Comparison of ENCODE assay signal across 15 cellular contexts in the genomic region with DNA sequence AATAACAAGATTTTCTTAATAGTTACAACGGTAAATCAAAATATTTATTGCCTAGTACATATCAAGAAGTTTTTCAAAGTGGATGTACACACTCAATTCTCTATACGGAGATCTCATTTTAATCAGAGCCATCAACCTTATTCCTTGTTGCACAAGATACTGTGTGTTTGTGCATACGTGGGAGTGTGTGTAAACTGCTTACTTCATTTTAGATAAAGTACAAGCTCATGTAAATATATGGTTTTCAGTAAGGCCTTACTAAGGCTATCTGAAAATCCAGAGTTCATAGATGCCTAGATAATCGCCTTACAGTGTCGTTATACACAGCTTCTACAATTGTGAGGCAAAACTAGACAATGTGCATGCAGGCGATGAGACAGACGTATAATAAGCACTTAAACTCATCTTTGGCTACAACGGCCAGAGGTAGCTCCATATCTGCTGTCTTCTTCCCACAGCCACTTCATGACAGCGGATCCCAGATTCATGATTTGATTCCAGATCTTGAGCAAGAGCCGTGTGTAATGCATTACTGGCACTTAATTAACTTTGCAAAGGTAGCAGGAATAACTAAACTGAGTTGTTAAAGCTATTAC. TPM values are rescaled to one million over a fixed set of nuclear protein-coding genes. Genes with fewer than 3 reads are reported as not detected.
DNase-seq lines count a peak whose midpoint lies in the region; ATAC-seq, FAIRE-seq and TF ChIP-seq lines count a peak whose summit lies in the region.
"Had no signal": no experiment of that assay in that cellular context is flagged by ENCODE, and none has a peak within 500 bp of the region (broad histone marks: within the 10 kb centered on the region; RNA-seq: fewer than 3 reads in every experiment).

No MANE protein-coding gene starts in this region.

- 0 out of 2 replicates have a peak overlapping the region, but pooled peaks have one; percentile 21 for H3K27ac Mint-ChIP-seq in GM23338
- H3K27ac Mint-ChIP-seq in nephron progenitor cell, result no peak overlapping the region
- no peak overlapping the region for H3K27ac Mint-ChIP-seq in chondrocyte (ENCODE audit: unreplicated experiment)
- no peak overlapping the region for H3K27ac Mint-ChIP-seq in activated naive CD8-positive, alpha-beta T cell treated with anti-CD3 and anti-CD28 coated beads, Interleukin-2, amount 50 U/mL, for 24 hours
- H3K27ac Mint-ChIP-seq: activated CD4-positive, alpha-beta T cell treated with anti-CD3 and anti-CD28 coated beads, Interleukin-2, amount 10 ng/mL, durations not matched to agents 7 days and 5 days had no signal

- no peaks in the 10 kb centered on the region for H3K9me2 ChIP-seq in GM23338 (ENCODE audit: insufficient read depth)

- H2BK12ac ChIP-seq in H1 (ENCODE audit: low read depth, low read length), result no peak overlapping the region

- H2AFZ ChIP-seq in GM23338, result no peak overlapping the region
- no peak overlapping the region for H2AFZ ChIP-seq in H1 (ENCODE audit: low read length)

- no peak for ATAC-seq in GM23338
- ATAC-seq in activated naive CD8-positive, alpha-beta T cell treated with anti-CD3 and anti-CD28 coated beads, Interleukin-2, amount 50 U/mL, for 24 hours, result no peak

- no peak overlapping the region for H4K91ac ChIP-seq in H1 (replicated peaks; ENCODE audit: insufficient read length, low read length)

- peak overlapping the region; percentile 85 for H3K4me2 ChIP-seq in GM23338
- H3K4me2 ChIP-seq in H1 (ENCODE audit: insufficient read depth in 1 of 2, low read depth in 2 of 2, low read length in 2 of 2), result peak overlapping the region; percentile 92 to 95; a peak in 3 of 4 replicates
- H3K4me2 ChIP-seq: BLaER1 treated with 17β-estradiol and CSF1 and Interleukin-3, amounts not matched to agents 10 nM and 100 nM had no signal

- H3K23me2 ChIP-seq in H1 (ENCODE audit: low read depth, low read length), result peaks cover 11% of the 10 kb centered on the region

- H3K4me3 Mint-ChIP-seq in GM23338 (peak overlapping the region; percentile 90), nephron progenitor cell (peak overlapping the region; percentile 94), chondrocyte (ENCODE audit: unreplicated experiment) (no peak overlapping the region)
- H3K4me3 Mint-ChIP-seq in activated naive CD8-positive, alpha-beta T cell treated with anti-CD3 and anti-CD28 coated beads, Interleukin-2, amount 50 U/mL, for 24 hours, result no peak overlapping the region
- H3K4me3 Mint-ChIP-seq: activated CD4-positive, alpha-beta T cell treated with anti-CD3 and anti-CD28 coated beads, Interleukin-2, amount 10 ng/mL, durations not matched to agents 7 days and 5 days had no signal

- no peak overlapping the region for H4K8ac ChIP-seq in H1 (ENCODE audit: extremely low read depth, insufficient read depth, low read length)

- H3K4me1 Mint-ChIP-seq in GM23338, result peaks cover 29% of the 10 kb centered on the region
- peaks cover 44% of the 10 kb centered on the region for H3K4me1 Mint-ChIP-seq in nephron progenitor cell
- H3K4me1 Mint-ChIP-seq in chondrocyte (ENCODE audit: low read depth), result peaks cover 59% of the 10 kb centered on the region
- H3K4me1 Mint-ChIP-seq in activated naive CD8-positive, alpha-beta T cell treated with anti-CD3 and anti-CD28 coated beads, Interleukin-2, amount 50 U/mL, for 24 hours, result peaks cover 19% of the 10 kb centered on the region

- TF ChIP-seq RAD21 in H1 (IDR thresholded peaks at IDR 0.05 in 1 of 2, conservative IDR thresholded peaks at IDR 0.05 in 1 of 2; ENCODE audit: low read depth in 2 of 2, low read length in 2 of 2), result no peak

- no peaks in the 10 kb centered on the region for H3K79me1 ChIP-seq in H1 (ENCODE audit: low read depth, low read length)

- FAIRE-seq in H1 (lab: Jason Lieb, UNC), result no peak

- H3K14ac ChIP-seq in H1 (ENCODE audit: insufficient read length), result no peak overlapping the region

- no peak overlapping the region for H3K9ac ChIP-seq in H1 (replicated peaks in 1 of 4; ENCODE audit: extremely low read depth in 1 of 4, low read depth in 3 of 4, low read length in 3 of 4)
- H3K9ac ChIP-seq: BLaER1 treated with 17β-estradiol and CSF1 and Interleukin-3, amounts not matched to agents 10 nM and 100 nM had no signal

- H4K20me1 ChIP-seq in GM23338 (replicated peaks; ENCODE audit: insufficient read depth), result no peaks in the 10 kb centered on the region
- no peaks in the 10 kb centered on the region for H4K20me1 ChIP-seq in H1 (replicated peaks in 1 of 2; ENCODE audit: control insufficient read depth in 1 of 2, insufficient read depth in 2 of 2, low read length in 2 of 2)

- H2BK15ac ChIP-seq in H1 (ENCODE audit: low read length), result no peak overlapping the region

- no peak overlapping the region for H3K56ac ChIP-seq in H1 (replicated peaks; ENCODE audit: insufficient read length, low read depth, low read length)

- no peaks in the 10 kb centered on the region for H3F3A ChIP-seq in GM23338 (replicated peaks; ENCODE audit: low read depth)

- H3K79me2 ChIP-seq in GM23338 (replicated peaks; ENCODE audit: insufficient read depth) (peaks cover 29% of the 10 kb centered on the region), H1 (ENCODE audit: control insufficient read depth in 1 of 2, insufficient read depth in 2 of 2, low read length in 2 of 2) (peaks cover 0 to 47% of the 10 kb centered on the region in 2 experiments; a peak in 3 of 4 replicates)

- H3K4me3 ChIP-seq in GM23338, result peak overlapping the region; percentile 58; the same call in 1 of the 2 replicates
- H3K4me3 ChIP-seq in H1 (ENCODE audit: extremely low read depth in 1 of 4, insufficient read depth in 2 of 4, low read depth in 3 of 4, low read length in 4 of 4), result peak overlapping the region in 1 of 4 experiments; percentile 75; a peak in 1 of 8 replicates
- H3K4me3 ChIP-seq in tibial artery, result no peak overlapping the region
- H3K4me3 ChIP-seq: BLaER1 treated with 17β-estradiol and CSF1 and Interleukin-3, amounts not matched to agents 10 nM and 100 nM had no signal

- no peak overlapping the region for H3K23ac ChIP-seq in H1 (ENCODE audit: insufficient read length)

- TF ChIP-seq POLR2A in H1 (IDR thresholded peaks at IDR 0.05; ENCODE audit: control extremely low read depth in 1 of 2, low read depth in 2 of 2, low read length in 2 of 2), result no peak

- H3K27me3 Mint-ChIP-seq in GM23338 (ENCODE audit: insufficient read depth, low read depth, poor library complexity) (peaks cover 9% of the 10 kb centered on the region), nephron progenitor cell (ENCODE audit: low read depth, poor library complexity) (peaks cover 20% of the 10 kb centered on the region), chondrocyte (ENCODE audit: low read depth) (no peaks in the 10 kb centered on the region)
- H3K27me3 Mint-ChIP-seq in activated naive CD8-positive, alpha-beta T cell treated with anti-CD3 and anti-CD28 coated beads, Interleukin-2, amount 50 U/mL, for 24 hours, result peaks cover 40% of the 10 kb centered on the region

- peak overlapping the region; percentile 25 for H2BK120ac ChIP-seq in H1 (replicated peaks; ENCODE audit: low read depth, low read length)

- TF ChIP-seq CTCF in GM23338 (conservative IDR thresholded peaks at IDR 0.05; ENCODE audit: low read depth in 2 of 2) (no peak), H1 (IDR thresholded peaks at IDR 0.05; ENCODE audit: control extremely low read depth in 1 of 3, insufficient read depth in 1 of 3, low read depth in 1 of 3, low read length in 3 of 3) (no peak), nephron progenitor cell (IDR thresholded peaks at IDR 0.05) (no peak), chondrocyte (IDR thresholded peaks at IDR 0.05) (no peak), tibial artery (IDR thresholded peaks at IDR 0.05) (no peak)

- H3K36me3 Mint-ChIP-seq in GM23338 (ENCODE audit: low read depth), result peaks cover 12% of the 10 kb centered on the region; the same call in 2 of the 3 replicates
- H3K36me3 Mint-ChIP-seq in nephron progenitor cell (ENCODE audit: low read depth), result peaks cover 37% of the 10 kb centered on the region
- no peaks in the 10 kb centered on the region for H3K36me3 Mint-ChIP-seq in chondrocyte (ENCODE audit: low read depth)
- no peaks in the 10 kb centered on the region for H3K36me3 Mint-ChIP-seq in activated naive CD8-positive, alpha-beta T cell treated with anti-CD3 and anti-CD28 coated beads, Interleukin-2, amount 50 U/mL, for 24 hours (ENCODE audit: low read depth)

- 0 out of 2 replicates have a peak overlapping the region, but pooled peaks have one; percentile 18 for H2AK5ac ChIP-seq in H1 (ENCODE audit: low read depth, low read length)

- H3K27me3 ChIP-seq in GM23338 (ENCODE audit: insufficient read depth) (peaks cover 14% of the 10 kb centered on the region), H1 (replicated peaks in 1 of 4; ENCODE audit: control insufficient read depth in 3 of 4, extremely low read depth in 1 of 4, insufficient read depth in 3 of 4, low read length in 3 of 4) (peaks cover 0 to 9% (median 2%) of the 10 kb centered on the region in 4 experiments; a peak in 2 of 7 replicates), tibial artery (no peaks in the 10 kb centered on the region)

- DNase-seq in GM23338 (ENCODE audit: low spot score) (no peak), NCI-H345 (lab: John Stamatoyannopoulos, UW) (peak; percentile 28), H1 (ENCODE audit: low read depth in 1 of 2, low spot score in 2 of 2) (no peak), nephron progenitor cell (no peak), chondrocyte (ENCODE audit: low spot score) (no peak), NCI-H82 treated with DMSO at 0.1 percent for 48 hours (lab: John Stamatoyannopoulos, UW; ENCODE audit: unreplicated experiment) (no peak), tibial artery (no peak)
- DNase-seq in activated naive CD8-positive, alpha-beta T cell treated with anti-CD3 and anti-CD28 coated beads, Interleukin-2, amount 50 U/mL, for 24 hours, result no peak
- DNase-seq: activated CD4-positive, alpha-beta T cell treated with anti-CD3 and anti-CD28 coated beads, Interleukin-2, amount 10 ng/mL, durations not matched to agents 7 days and 5 days; GF-D8; hypothalamus; midbrain; NCI-H2029; stomach had no signal

- intact Hi-C loops in tibial artery (cut with DNase I; ENCODE audit: low total_unique reads), result loop anchor here (5.0 kb wide), 1 partner anchor 102 kb away; no protein-coding TSS in a partner anchor

- H3K4me1 ChIP-seq in GM23338 (ENCODE audit: insufficient read depth), result peaks cover 16% of the 10 kb centered on the region
- H3K4me1 ChIP-seq in H1 (replicated peaks in 1 of 4; ENCODE audit: control insufficient read depth in 3 of 4, insufficient read depth in 4 of 4, low read length in 3 of 4), result peaks cover 0 to 6% (median 4%) of the 10 kb centered on the region in 4 experiments; a peak in 3 of 7 replicates
- peaks cover 0 to 28% (median 11%) of the 10 kb centered on the region in 4 donors for H3K4me1 ChIP-seq in tibial artery

- TF ChIP-seq EP300 in H1 (IDR thresholded peaks at IDR 0.05; ENCODE audit: borderline replicate concordance in 1 of 2, low read depth in 2 of 2, low read length in 2 of 2), result no peak

- CTCF ChIA-PET in H1 (lab: Charles Lee; ENCODE audit: partially characterized antibody), result interaction anchor here (0.9 to 3.5 kb wide), 8 partner anchors 11 to 122 kb away, joined by 3 to 47 read pairs (median 5); no protein-coding TSS in a partner anchor

- H3K9me3 ChIP-seq in H1 (ENCODE audit: insufficient read depth in 2 of 2, low read depth in 1 of 2, low read length in 1 of 2), result no peaks in the 10 kb centered on the region
- no peaks in the 10 kb centered on the region for H3K9me3 ChIP-seq in tibial artery
- H3K9me3 ChIP-seq: BLaER1 treated with 17β-estradiol and CSF1 and Interleukin-3, amounts not matched to agents 10 nM and 100 nM; stomach had no signal

- H3K4ac ChIP-seq in H1 (replicated peaks; ENCODE audit: insufficient read length, low read depth, low read length), result no peak overlapping the region

- no peak overlapping the region for H3K27ac ChIP-seq in GM23338 (ENCODE audit: low read depth)
- H3K27ac ChIP-seq in H1 (ENCODE audit: low read depth, low read length), result no peak overlapping the region
- H3K27ac ChIP-seq in tibial artery, result no peak overlapping the region
- H3K27ac ChIP-seq: BLaER1 treated with 17β-estradiol and CSF1 and Interleukin-3, amounts not matched to agents 10 nM and 100 nM had no signal

- POLR2A ChIA-PET in H1 (lab: Charles Lee; ENCODE audit: partially characterized antibody), result no interaction called here

- WGBS in H1 (ENCODE audit: extremely low coverage in 1 of 2, insufficient coverage in 1 of 2, insufficient read length in 1 of 2, insufficient replicate concordance in 2 of 2, low coverage in 1 of 2, low lambda C conversion rate in 2 of 2, missing lambda C conversion rate in 1 of 2), 2 experiments, result 81% methylated on average over 10 of the region's 10 CpGs; no CpG with 5 or more reads in 1 of the 2 experiments

- H3K18ac ChIP-seq in H1 (ENCODE audit: extremely low read depth, low read length), result peak overlapping the region; percentile 9; the same call in 1 of the 2 replicates

- H3K36me3 ChIP-seq in GM23338 (ENCODE audit: insufficient read depth) (no peaks in the 10 kb centered on the region), H1 (ENCODE audit: control insufficient read depth in 2 of 4, insufficient read depth in 4 of 4, low read length in 3 of 4) (no peaks in the 10 kb centered on the region; a peak in 1 of 8 replicates), tibial artery (no peaks in the 10 kb centered on the region)
- H3K36me3 ChIP-seq: BLaER1 treated with 17β-estradiol and CSF1 and Interleukin-3, amounts not matched to agents 10 nM and 100 nM had no signal

- no peak overlapping the region for H2BK20ac ChIP-seq in H1 (ENCODE audit: low read length)

- H3K9me3 Mint-ChIP-seq in GM23338, result no peaks in the 10 kb centered on the region; the same call in 1 of the 3 replicates
- peaks cover 25% of the 10 kb centered on the region for H3K9me3 Mint-ChIP-seq in nephron progenitor cell
- H3K9me3 Mint-ChIP-seq in chondrocyte (ENCODE audit: low read depth), result no peaks in the 10 kb centered on the region
- no peaks in the 10 kb centered on the region for H3K9me3 Mint-ChIP-seq in activated naive CD8-positive, alpha-beta T cell treated with anti-CD3 and anti-CD28 coated beads, Interleukin-2, amount 50 U/mL, for 24 hours
- H3K9me3 Mint-ChIP-seq: activated CD4-positive, alpha-beta T cell treated with anti-CD3 and anti-CD28 coated beads, Interleukin-2, amount 10 ng/mL, durations not matched to agents 7 days and 5 days had no signal

- no peak overlapping the region for H2BK5ac ChIP-seq in H1 (ENCODE audit: low read depth, low read length)

- no peak overlapping the region for H4K5ac ChIP-seq in H1 (ENCODE audit: insufficient read length, low read depth, low read length)

RNA-seq across cellular contexts. Expression of a gene that starts 2.5 kb away (rescaled TPM):
- total RNA-seq in GM23338 (2014; rRNA removed; shearing (Covaris generic)), result 20.1 and 23.7 TPM in 2 replicates
- polyA plus RNA-seq in GM23338 (2016; fragmentation: Nextera tagmentation; extraction: Ambion mirVana) (28.1 and 28.4 TPM in 2 replicates), H1 (2011; rRNA removed) (21.0 and 21.4 TPM in 2 replicates)
- 26.7 and 26.8 TPM in 2 replicates for total RNA-seq in H1 (2021; fragmentation: NEBNext Ultra II Directional; extraction: Animal tissue kit (Norgen Biotek cat#: 25700))
- 14.2 TPM for polyA plus RNA-seq in H1 (2011; cell fraction: cytosol; rRNA removed)
- polyA plus RNA-seq in H1 (2011; cell fraction: nucleus; rRNA removed), result 12.9 TPM
- 16.2 to 18.7 TPM (median 17.0 TPM) in 4 replicates for polyA plus RNA-seq in H1 (2012, experiment 1 of 2)
- polyA plus RNA-seq in H1 (2012, experiment 2 of 2), result 5.6 TPM
- polyA plus RNA-seq in H1 (2013, experiment 1 of 2), result 33.3 TPM
- polyA plus RNA-seq in H1 (2013, experiment 2 of 2), result 41.5 TPM
- 18.5 and 21.3 TPM in 2 replicates for polyA minus RNA-seq in H1 (2011; rRNA and poly(A)+ RNA removed)
- polyA minus RNA-seq in H1 (2011; cell fraction: cytosol; rRNA and poly(A)+ RNA removed), result 9.4 TPM
- polyA minus RNA-seq in H1 (2011; cell fraction: nucleus; rRNA and poly(A)+ RNA removed), result 8.3 TPM
- 22.5 to 53.6 TPM (median 52.1 TPM) in 3 replicates for total RNA-seq in chondrocyte

RNA-seq across cellular contexts. Expression of a gene that starts 57.0 kb away (rescaled TPM):
- total RNA-seq in GM23338 (2014; rRNA removed; shearing (Covaris generic)), result 23.1 and 24.6 TPM in 2 replicates
- 5.0 and 5.8 TPM in 2 replicates for polyA plus RNA-seq in GM23338 (2016; fragmentation: Nextera tagmentation; extraction: Ambion mirVana)
- 22.9 and 23.2 TPM in 2 replicates for total RNA-seq in H1 (2021; fragmentation: NEBNext Ultra II Directional; extraction: Animal tissue kit (Norgen Biotek cat#: 25700))
- 5.6 and 5.8 TPM in 2 replicates for polyA plus RNA-seq in H1 (2011; rRNA removed)
- 5.9 TPM for polyA plus RNA-seq in H1 (2011; cell fraction: cytosol; rRNA removed)
- polyA plus RNA-seq in H1 (2011; cell fraction: nucleus; rRNA removed), result 9.8 TPM
- polyA plus RNA-seq in H1 (2012, experiment 1 of 2), result 6.6 to 9.8 TPM (median 9.1 TPM) in 4 replicates
- 0.94 TPM for polyA plus RNA-seq in H1 (2012, experiment 2 of 2)
- polyA plus RNA-seq in H1 (2013, experiment 1 of 2), result 9.1 TPM
- polyA plus RNA-seq in H1 (2013, experiment 2 of 2), result 8.4 TPM
- 30.9 and 33.5 TPM in 2 replicates for polyA minus RNA-seq in H1 (2011; rRNA and poly(A)+ RNA removed)
- polyA minus RNA-seq in H1 (2011; cell fraction: cytosol; rRNA and poly(A)+ RNA removed), result 17.6 TPM
- polyA minus RNA-seq in H1 (2011; cell fraction: nucleus; rRNA and poly(A)+ RNA removed), result 24.6 TPM
- total RNA-seq in chondrocyte, result 1.1 to 2.7 TPM (median 2.7 TPM) in 3 replicates

Comparison
In these comparisons a context has a peak if more than half of its experiments do, and no peak if none do; other contexts are left out.
1. H3K4me3 Mint-ChIP-seq: peak in GM23338 (single experiment) and nephron progenitor cell (single experiment); none in chondrocyte (single experiment) and activated naive CD8-positive, alpha-beta T cell treated with anti-CD3 and anti-CD28 coated beads, Interleukin-2, amount 50 U/mL, for 24 hours (single experiment).